Comparison of ENCODE assay signal across 21 cellular contexts in genomic region chrX:139113682-139114081, GRCh38.
DNase-seq lines count a peak whose midpoint lies in the region; ATAC-seq, FAIRE-seq and TF ChIP-seq lines count a peak whose summit lies in the region.
"Had no signal": no experiment of that assay in that cellular context is flagged by ENCODE, and none has a peak within 500 bp of the region (broad histone marks: within the 10 kb centered on the region; RNA-seq: fewer than 3 reads in every experiment).

No MANE protein-coding gene starts in this region.

- H3K9ac ChIP-seq in colonic mucosa (ENCODE audit: low read depth in 2 of 2, low read length in 2 of 2), result no peak overlapping the region

- H3K4me1 ChIP-seq in colonic mucosa, result no peaks in the 10 kb centered on the region

- DNase-seq in AG20443 (ENCODE audit: low spot score), result peak; percentile 14
- peak; percentile 24 for DNase-seq in ELR (ENCODE audit: low read depth)
- peak; percentile 24 to 59 for DNase-seq in NOMO-1 (lab: John Stamatoyannopoulos, UW; ENCODE audit: unreplicated experiment in 2 of 2)
- DNase-seq in bronchial epithelial cell (ENCODE audit: low read depth), result peak; percentile 17
- no peak for DNase-seq in colonic mucosa
- DNase-seq in anterior cingulate cortex (lab: John Stamatoyannopoulos, UW), result no peak
- DNase-seq: activated B cell treated with CpG ODN at 0.5 μM for 24 hours; activated CD8-positive, alpha-beta memory T cell treated with anti-CD3 and anti-CD28 coated beads for 24 hours; cerebellar nuclear complex; gastrocnemius medialis; mammary epithelial cell; MM.1S; NCI-H2227 treated with DMSO at 0.1 percent for 48 hours; nephron progenitor cell; stomach; T-cell had no signal

- H3K9me3 ChIP-seq in colonic mucosa, result no peaks in the 10 kb centered on the region
- H3K9me3 ChIP-seq: gastrocnemius medialis, stomach had no signal

- no peak for ATAC-seq in GM18858 (IDR thresholded peaks at IDR 0.05; ENCODE audit: unreplicated experiment)
- ATAC-seq in GM18520 (IDR thresholded peaks at IDR 0.05; ENCODE audit: unreplicated experiment), result no peak
- ATAC-seq: activated T-helper 17 cell treated with anti-CD3 and anti-CD28 coated beads, Interleukin-2, amount 50 U/mL, for 72 hours; gastrocnemius medialis; GM12878; T-cell had no signal

- H3K27me3 ChIP-seq in bronchial epithelial cell (ENCODE audit: control insufficient read depth, insufficient read depth, low read length) (no peaks in the 10 kb centered on the region), colonic mucosa (no peaks in the 10 kb centered on the region)
- H3K27me3 ChIP-seq: gastrocnemius medialis, stomach had no signal

- FAIRE-seq in bronchial epithelial cell (lab: Jason Lieb, UNC), result no peak
- FAIRE-seq: GM12878, H54 had no signal

- H3K36me3 ChIP-seq in bronchial epithelial cell (ENCODE audit: control insufficient read depth, insufficient read depth, low read length) (no peaks in the 10 kb centered on the region), colonic mucosa (no peaks in the 10 kb centered on the region)
- H3K36me3 ChIP-seq: gastrocnemius medialis, stomach had no signal

- intact Hi-C loops in colonic mucosa (cut with DNase I), result no loop called here

- TF ChIP-seq CTCF in bronchial epithelial cell (IDR thresholded peaks at IDR 0.05; ENCODE audit: insufficient read depth, low read length, severe bottlenecking) (no peak), colonic mucosa (IDR thresholded peaks at IDR 0.05) (no peak)

- H3K4me3 ChIP-seq in bronchial epithelial cell (ENCODE audit: low read depth, low read length) (no peak overlapping the region), colonic mucosa (no peak overlapping the region)
- H3K4me3 ChIP-seq: gastrocnemius medialis, GM12878, stomach had no signal

- H3K27ac ChIP-seq in colonic mucosa, result no peak overlapping the region
- H3K27ac ChIP-seq: gastrocnemius medialis, stomach had no signal

Comparison
In these comparisons a context has a peak if more than half of its experiments do, and no peak if none do; other contexts are left out.
1. DNase-seq: peak in AG20443 (single experiment), ELR (single experiment), NOMO-1 (2 of 2) and bronchial epithelial cell (single experiment); none in colonic mucosa (single experiment) and anterior cingulate cortex (0 of 58).